Comparison of ENCODE assay signal across 1 cellular context in genomic region chr2:105373895-105374401, GRCh38.
TF ChIP-seq lines count a peak whose summit lies in the region.

No MANE protein-coding gene starts in this region.

TF ChIP-seq in GM23338, 12 proteins besides CTCF, POLR2A, EP300 and RAD21 (continued from another document):
- TF ChIP-seq ZNF462 (CRISPR knock-in tag; IDR thresholded peaks at IDR 0.05) (no peak), EZH2phosphoT487 (IDR thresholded peaks at IDR 0.05; ENCODE audit: unreplicated experiment) (no peak), EZH2 (IDR thresholded peaks at IDR 0.05; ENCODE audit: low read depth, unreplicated experiment) (no peak), JUNB (IDR thresholded peaks at IDR 0.05; ENCODE audit: unreplicated experiment) (no peak), CREB1 (CRISPR knock-in tag; IDR thresholded peaks at IDR 0.05; ENCODE audit: low read depth) (no peak), POLR2AphosphoS5 (IDR thresholded peaks at IDR 0.05; ENCODE audit: low read depth) (no peak), ZNF331 (CRISPR knock-in tag; IDR thresholded peaks at IDR 0.05; ENCODE audit: low read depth) (no peak), STAT1 (IDR thresholded peaks at IDR 0.05; ENCODE audit: unreplicated experiment) (no peak), ZNF114 (CRISPR knock-in tag; IDR thresholded peaks at IDR 0.05) (no peak)
